1 cellular context compared by ENCODE assay signal in the genomic region with DNA sequence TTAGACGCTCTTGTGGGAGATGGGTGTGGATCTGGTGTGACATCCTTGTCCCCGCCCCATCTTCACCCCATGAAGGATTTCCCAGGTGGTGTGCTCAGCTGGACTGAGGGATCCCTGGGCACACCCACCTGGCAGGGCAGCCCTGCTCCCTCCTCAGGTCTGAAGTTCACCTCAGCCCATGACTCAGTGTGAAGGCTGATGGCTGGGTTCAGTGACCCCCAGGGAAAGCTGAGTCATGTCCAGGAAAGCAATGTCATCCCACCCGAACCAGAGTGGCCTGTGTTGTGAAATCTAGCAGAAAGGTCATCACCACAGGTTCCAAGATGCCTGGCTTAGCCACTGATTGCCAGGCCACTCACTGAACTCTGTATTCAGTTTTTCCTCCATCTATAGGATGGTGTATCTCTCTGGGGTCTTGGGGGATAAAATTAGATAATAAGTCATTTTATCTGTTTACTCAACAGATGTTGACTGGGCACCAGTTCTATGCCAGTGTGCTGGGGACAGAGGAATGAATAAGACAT.
TF ChIP-seq lines count a peak whose summit lies in the region.

No MANE protein-coding gene starts in this region.

TF ChIP-seq in HepG2, 621 proteins besides CTCF, POLR2A, EP300 and RAD21 (continued from another document and continues in another):
- TF ChIP-seq CEBPZ (IDR thresholded peaks at IDR 0.05; ENCODE audit: low read length) (no peak), RFXANK (CRISPR knock-in tag; IDR thresholded peaks at IDR 0.05) (no peak), ZFP90 (CRISPR knock-in tag; IDR thresholded peaks at IDR 0.05; ENCODE audit: borderline replicate concordance) (no peak; the same call in 1 of the 2 replicates), KDM5A (IDR thresholded peaks at IDR 0.05; ENCODE audit: borderline replicate concordance, low read length) (no peak), MIXL1 (CRISPR knock-in tag; IDR thresholded peaks at IDR 0.05) (peak; percentile 83), ZMAT5 (CRISPR knock-in tag; IDR thresholded peaks at IDR 0.05; ENCODE audit: borderline replicate concordance, low read depth) (no peak), ZNF598 (CRISPR knock-in tag; IDR thresholded peaks at IDR 0.05; ENCODE audit: borderline replicate concordance) (no peak), CENPX (CRISPR knock-in tag; IDR thresholded peaks at IDR 0.05) (no peak), PITX1 (CRISPR knock-in tag; IDR thresholded peaks at IDR 0.05) (peak; percentile 60), TCF12 (IDR thresholded peaks at IDR 0.05) (no peak), TCF12 (CRISPR knock-in tag; IDR thresholded peaks at IDR 0.05) (peak; percentile 88; the same call in 1 of the 2 replicates), BHLHE40 (IDR thresholded peaks at IDR 0.05; ENCODE audit: low read length) (peak; percentile 71), KLF16 (CRISPR knock-in tag; IDR thresholded peaks at IDR 0.05) (peak in 1 of 2 experiments; percentile 95; a peak in 2 of 4 replicates), ZNF44 (CRISPR knock-in tag; IDR thresholded peaks at IDR 0.05) (no peak), ZNF776 (CRISPR knock-in tag; IDR thresholded peaks at IDR 0.05) (no peak), ZNF567 (CRISPR knock-in tag; IDR thresholded peaks at IDR 0.05; ENCODE audit: borderline replicate concordance) (0 out of 2 replicates have a peak, but pooled peaks have one; percentile 57), IRF2 (CRISPR knock-in tag; IDR thresholded peaks at IDR 0.05) (peak; percentile 98), JUND (CRISPR knock-in tag; IDR thresholded peaks at IDR 0.05) (peak; percentile 97), ZNF143 (CRISPR knock-in tag; IDR thresholded peaks at IDR 0.05) (peak; percentile 74), ZNF550 (CRISPR knock-in tag; IDR thresholded peaks at IDR 0.05; ENCODE audit: borderline replicate concordance) (no peak), CHD4 (IDR thresholded peaks at IDR 0.05; ENCODE audit: borderline replicate concordance, low read length) (no peak), GATAD2A (CRISPR knock-in tag; IDR thresholded peaks at IDR 0.05) (peak; percentile 99), SAFB2 (CRISPR knock-in tag; IDR thresholded peaks at IDR 0.05; ENCODE audit: borderline replicate concordance, low read depth) (no peak), ZNF563 (CRISPR knock-in tag; IDR thresholded peaks at IDR 0.05) (no peak), ZBTB4 (CRISPR knock-in tag; IDR thresholded peaks at IDR 0.05; ENCODE audit: borderline replicate concordance) (peak; percentile 79; the same call in 1 of the 2 replicates), ZBTB2 (CRISPR knock-in tag; IDR thresholded peaks at IDR 0.05; ENCODE audit: low read depth) (no peak), ZNF383 (CRISPR knock-in tag; IDR thresholded peaks at IDR 0.05; ENCODE audit: borderline replicate concordance) (no peak), ZNF891 (CRISPR knock-in tag; IDR thresholded peaks at IDR 0.05) (no peak)
- TF ChIP-seq, protein P1, sequence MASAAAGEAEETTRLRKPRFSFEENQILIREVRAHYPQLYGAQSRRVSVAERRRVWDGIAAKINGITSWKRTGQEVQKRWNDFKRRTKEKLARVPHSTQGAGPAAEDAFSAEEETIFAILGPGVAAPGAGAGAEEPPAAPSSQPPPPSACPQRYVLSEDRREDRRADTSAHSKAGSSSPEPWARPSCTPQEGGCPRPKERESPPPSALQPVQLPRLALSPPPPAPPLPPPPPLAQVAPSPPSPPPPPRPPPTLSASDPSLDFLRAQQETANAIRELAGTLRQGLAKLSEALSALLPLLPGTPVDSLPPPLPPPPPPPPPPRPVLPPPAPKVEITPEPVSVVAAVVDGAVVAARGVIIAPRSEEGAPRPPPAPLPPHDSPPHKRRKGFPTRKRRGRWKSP (CRISPR knock-in tag; IDR thresholded peaks at IDR 0.05): no peak
- TF ChIP-seq, protein P2, sequence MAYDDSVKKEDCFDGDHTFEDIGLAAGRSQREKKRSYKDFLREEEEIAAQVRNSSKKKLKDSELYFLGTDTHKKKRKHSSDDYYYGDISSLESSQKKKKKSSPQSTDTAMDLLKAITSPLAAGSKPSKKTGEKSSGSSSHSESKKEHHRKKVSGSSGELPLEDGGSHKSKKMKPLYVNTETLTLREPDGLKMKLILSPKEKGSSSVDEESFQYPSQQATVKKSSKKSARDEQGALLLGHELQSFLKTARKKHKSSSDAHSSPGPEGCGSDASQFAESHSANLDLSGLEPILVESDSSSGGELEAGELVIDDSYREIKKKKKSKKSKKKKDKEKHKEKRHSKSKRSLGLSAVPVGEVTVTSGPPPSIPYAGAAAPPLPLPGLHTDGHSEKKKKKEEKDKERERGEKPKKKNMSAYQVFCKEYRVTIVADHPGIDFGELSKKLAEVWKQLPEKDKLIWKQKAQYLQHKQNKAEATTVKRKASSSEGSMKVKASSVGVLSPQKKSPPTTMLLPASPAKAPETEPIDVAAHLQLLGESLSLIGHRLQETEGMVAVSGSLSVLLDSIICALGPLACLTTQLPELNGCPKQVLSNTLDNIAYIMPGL (CRISPR knock-in tag; IDR thresholded peaks at IDR 0.05; ENCODE audit: borderline replicate concordance in 1 of 2, low read depth in 1 of 2): no peak; a peak in 1 of 4 replicates
- TF ChIP-seq, protein P3, sequence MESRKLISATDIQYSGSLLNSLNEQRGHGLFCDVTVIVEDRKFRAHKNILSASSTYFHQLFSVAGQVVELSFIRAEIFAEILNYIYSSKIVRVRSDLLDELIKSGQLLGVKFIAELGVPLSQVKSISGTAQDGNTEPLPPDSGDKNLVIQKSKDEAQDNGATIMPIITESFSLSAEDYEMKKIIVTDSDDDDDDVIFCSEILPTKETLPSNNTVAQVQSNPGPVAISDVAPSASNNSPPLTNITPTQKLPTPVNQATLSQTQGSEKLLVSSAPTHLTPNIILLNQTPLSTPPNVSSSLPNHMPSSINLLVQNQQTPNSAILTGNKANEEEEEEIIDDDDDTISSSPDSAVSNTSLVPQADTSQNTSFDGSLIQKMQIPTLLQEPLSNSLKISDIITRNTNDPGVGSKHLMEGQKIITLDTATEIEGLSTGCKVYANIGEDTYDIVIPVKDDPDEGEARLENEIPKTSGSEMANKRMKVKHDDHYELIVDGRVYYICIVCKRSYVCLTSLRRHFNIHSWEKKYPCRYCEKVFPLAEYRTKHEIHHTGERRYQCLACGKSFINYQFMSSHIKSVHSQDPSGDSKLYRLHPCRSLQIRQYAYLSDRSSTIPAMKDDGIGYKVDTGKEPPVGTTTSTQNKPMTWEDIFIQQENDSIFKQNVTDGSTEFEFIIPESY (CRISPR knock-in tag; IDR thresholded peaks at IDR 0.05): peak; percentile 81; the same call in 1 of the 2 replicates
- TF ChIP-seq, protein P4, sequence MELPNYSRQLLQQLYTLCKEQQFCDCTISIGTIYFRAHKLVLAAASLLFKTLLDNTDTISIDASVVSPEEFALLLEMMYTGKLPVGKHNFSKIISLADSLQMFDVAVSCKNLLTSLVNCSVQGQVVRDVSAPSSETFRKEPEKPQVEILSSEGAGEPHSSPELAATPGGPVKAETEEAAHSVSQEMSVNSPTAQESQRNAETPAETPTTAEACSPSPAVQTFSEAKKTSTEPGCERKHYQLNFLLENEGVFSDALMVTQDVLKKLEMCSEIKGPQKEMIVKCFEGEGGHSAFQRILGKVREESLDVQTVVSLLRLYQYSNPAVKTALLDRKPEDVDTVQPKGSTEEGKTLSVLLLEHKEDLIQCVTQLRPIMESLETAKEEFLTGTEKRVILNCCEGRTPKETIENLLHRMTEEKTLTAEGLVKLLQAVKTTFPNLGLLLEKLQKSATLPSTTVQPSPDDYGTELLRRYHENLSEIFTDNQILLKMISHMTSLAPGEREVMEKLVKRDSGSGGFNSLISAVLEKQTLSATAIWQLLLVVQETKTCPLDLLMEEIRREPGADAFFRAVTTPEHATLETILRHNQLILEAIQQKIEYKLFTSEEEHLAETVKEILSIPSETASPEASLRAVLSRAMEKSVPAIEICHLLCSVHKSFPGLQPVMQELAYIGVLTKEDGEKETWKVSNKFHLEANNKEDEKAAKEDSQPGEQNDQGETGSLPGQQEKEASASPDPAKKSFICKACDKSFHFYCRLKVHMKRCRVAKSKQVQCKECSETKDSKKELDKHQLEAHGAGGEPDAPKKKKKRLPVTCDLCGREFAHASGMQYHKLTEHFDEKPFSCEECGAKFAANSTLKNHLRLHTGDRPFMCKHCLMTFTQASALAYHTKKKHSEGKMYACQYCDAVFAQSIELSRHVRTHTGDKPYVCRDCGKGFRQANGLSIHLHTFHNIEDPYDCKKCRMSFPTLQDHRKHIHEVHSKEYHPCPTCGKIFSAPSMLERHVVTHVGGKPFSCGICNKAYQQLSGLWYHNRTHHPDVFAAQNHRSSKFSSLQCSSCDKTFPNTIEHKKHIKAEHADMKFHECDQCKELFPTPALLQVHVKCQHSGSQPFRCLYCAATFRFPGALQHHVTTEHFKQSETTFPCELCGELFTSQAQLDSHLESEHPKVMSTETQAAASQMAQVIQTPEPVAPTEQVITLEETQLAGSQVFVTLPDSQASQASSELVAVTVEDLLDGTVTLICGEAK (IDR thresholded peaks at IDR 0.05): no peak
- TF ChIP-seq, protein P4 (CRISPR knock-in tag; IDR thresholded peaks at IDR 0.05): peak; percentile 66; the same call in 1 of the 2 replicates
